8 cellular contexts compared by ENCODE assay signal in the genomic region with DNA sequence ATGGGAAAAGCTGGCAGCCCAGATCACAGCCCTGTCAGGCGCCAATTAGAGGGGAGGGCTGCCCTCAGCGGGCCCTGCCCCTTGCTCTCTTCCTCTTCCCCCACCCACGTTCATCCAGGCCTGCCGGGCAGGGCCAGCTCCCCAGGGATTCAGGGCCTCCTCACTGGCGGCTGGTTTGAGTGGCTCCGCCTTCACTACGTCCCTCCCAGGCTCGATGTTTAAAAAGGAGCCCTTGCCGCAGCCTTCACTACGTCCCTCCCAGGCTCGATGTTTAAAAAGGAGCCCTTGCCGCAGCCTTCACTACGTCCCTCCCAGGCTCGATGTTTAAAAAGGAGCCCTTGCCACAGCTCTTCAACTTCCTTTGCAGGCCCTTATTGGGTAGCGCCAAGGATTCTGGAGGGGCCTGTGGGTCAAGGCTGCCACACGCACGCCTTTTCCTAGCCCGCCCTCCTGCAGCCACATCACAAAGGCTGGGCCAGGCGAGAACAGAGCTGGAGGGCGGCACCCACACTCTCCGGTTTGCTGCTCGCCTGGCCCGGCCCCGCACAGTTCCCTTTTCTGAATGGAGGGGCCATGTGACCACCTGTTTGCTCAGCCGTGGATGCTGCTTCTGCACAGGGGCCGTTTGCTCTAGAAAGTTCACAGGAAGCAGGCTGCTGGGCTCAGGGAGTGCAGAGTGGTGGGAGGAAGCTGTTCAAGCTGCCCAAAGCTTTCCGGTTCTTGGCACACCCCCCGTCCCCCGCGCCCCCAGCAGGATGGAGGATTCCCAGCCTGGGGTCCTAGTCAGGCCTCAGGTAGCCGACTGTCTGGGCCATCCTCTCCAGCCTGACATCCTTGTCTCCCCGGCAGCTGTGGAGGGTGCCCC. TPM values are rescaled to one million over a fixed set of nuclear protein-coding genes. Genes with fewer than 3 reads are reported as not detected.
A peak's percentile ranks its signal among the peaks of the same experiment; 100 is the strongest.
DNase-seq lines count a peak whose midpoint lies in the region; ATAC-seq and TF ChIP-seq lines count a peak whose summit lies in the region.

No MANE protein-coding gene starts in this region.

- no peak for DNase-seq in Caco-2
- DNase-seq in GM20000 (ENCODE audit: low spot score) = peak; percentile 93
- peak; percentile 73 for DNase-seq in HT-29 (ENCODE audit: low spot score)
- peak; percentile 84 for DNase-seq in SIG-M5 (lab: John Stamatoyannopoulos, UW)
- DNase-seq in left ventricle myocardium inferior = peak; percentile 73

- H3K4me1 ChIP-seq in Caco-2 = peaks cover 45% of the 10 kb centered on the region
- peaks cover 41% of the 10 kb centered on the region for H3K4me1 ChIP-seq in left ventricle myocardium inferior
- peaks cover 11% of the 10 kb centered on the region for H3K4me1 ChIP-seq in rectal smooth muscle tissue (ENCODE audit: control insufficient read depth, insufficient read depth, low read length)

- H3K36me3 ChIP-seq in Caco-2 (ENCODE audit: control insufficient read depth, insufficient read depth, low read length) (peaks cover 13% of the 10 kb centered on the region), left ventricle myocardium inferior (peaks cover 14% of the 10 kb centered on the region), rectal smooth muscle tissue (ENCODE audit: control insufficient read depth, insufficient read depth, low read length) (peaks cover 6% of the 10 kb centered on the region)

- no peaks in the 10 kb centered on the region for H3K9me3 ChIP-seq in Caco-2
- peaks cover 4% of the 10 kb centered on the region for H3K9me3 ChIP-seq in left ventricle myocardium inferior (replicated peaks)

- peak overlapping the region; percentile 68 for H3K9ac ChIP-seq in rectal smooth muscle tissue (ENCODE audit: low read length)

- H3K4me3 Mint-ChIP-seq in Caco-2 (ENCODE audit: unreplicated experiment) = peak overlapping the region; percentile 85
- H3K4me3 Mint-ChIP-seq in activated naive CD8-positive, alpha-beta T cell = peak overlapping the region; percentile 85

- no peaks in the 10 kb centered on the region for H3K27me3 Mint-ChIP-seq in Caco-2 (ENCODE audit: insufficient read depth, unreplicated experiment)
- H3K27me3 Mint-ChIP-seq in activated naive CD8-positive, alpha-beta T cell = no peaks in the 10 kb centered on the region

- H3K36me3 Mint-ChIP-seq in Caco-2 (ENCODE audit: insufficient read depth, unreplicated experiment) = peaks cover 80% of the 10 kb centered on the region
- peaks cover 7% of the 10 kb centered on the region for H3K36me3 Mint-ChIP-seq in activated naive CD8-positive, alpha-beta T cell

- peak overlapping the region; percentile 93 for H3K27ac Mint-ChIP-seq in Caco-2 (ENCODE audit: unreplicated experiment)
- H3K27ac Mint-ChIP-seq in activated naive CD8-positive, alpha-beta T cell = peak overlapping the region; percentile 84

- H3K4me3 ChIP-seq in Caco-2 (ENCODE audit: low read depth, low read length) = peak overlapping the region; percentile 60
- H3K4me3 ChIP-seq in left ventricle myocardium inferior = peak overlapping the region; percentile 53
- H3K4me3 ChIP-seq in rectal smooth muscle tissue (ENCODE audit: low read length) = peak overlapping the region; percentile 55

- peaks cover 2% of the 10 kb centered on the region for H3K9me3 Mint-ChIP-seq in Caco-2 (ENCODE audit: unreplicated experiment)
- no peaks in the 10 kb centered on the region for H3K9me3 Mint-ChIP-seq in activated naive CD8-positive, alpha-beta T cell (ENCODE audit: low read depth)

- CTCF ChIA-PET in Caco-2 (lab: Charles Lee) = interaction anchor here (0.6 to 3.1 kb wide), 7 partner anchors 10 to 226 kb away, joined by 3 to 15 read pairs (median 3); no protein-coding TSS in a partner anchor

- intact Hi-C loops in Caco-2 (cut with micrococcal nuclease; ENCODE audit: unreplicated experiment) (loop anchor here (2.0 kb wide), 2 partner anchors 19 to 61 kb away; no protein-coding TSS in a partner anchor), left ventricle myocardium inferior (cut with micrococcal nuclease) (no loop called here)

- POLR2A ChIA-PET in Caco-2 (lab: Charles Lee) = interaction anchor here (0.6 to 2.5 kb wide), 4 partner anchors 16 to 586 kb away, joined by 3 to 26 read pairs (median 6); a partner anchor contains a TSS

- H3K4me1 Mint-ChIP-seq in Caco-2 (ENCODE audit: low read depth, unreplicated experiment) = peaks cover 35% of the 10 kb centered on the region
- peaks cover 27% of the 10 kb centered on the region for H3K4me1 Mint-ChIP-seq in activated naive CD8-positive, alpha-beta T cell (ENCODE audit: low read depth)

- peak overlapping the region; percentile 82 for H3K27ac ChIP-seq in left ventricle myocardium inferior (replicated peaks)
- peak overlapping the region; percentile 95 for H3K27ac ChIP-seq in rectal smooth muscle tissue (ENCODE audit: low read depth, low read length)

- H3K27me3 ChIP-seq in Caco-2 (replicated peaks; ENCODE audit: control insufficient read depth, insufficient read depth, low read length) (no peaks in the 10 kb centered on the region), left ventricle myocardium inferior (ENCODE audit: low read depth) (no peaks in the 10 kb centered on the region), rectal smooth muscle tissue (ENCODE audit: control insufficient read depth, insufficient read depth, low read length) (no peaks in the 10 kb centered on the region)

- no peak for TF ChIP-seq CTCF in Caco-2 (IDR thresholded peaks at IDR 0.05; ENCODE audit: insufficient read depth in 1 of 2, low read depth in 1 of 2, low read length in 1 of 2, severe bottlenecking in 1 of 2, unreplicated experiment in 1 of 2)
- no peak for TF ChIP-seq CTCF in GM20000 (IDR thresholded peaks at IDR 0.05; ENCODE audit: extremely low read depth, missing control alignments)
- no peak for TF ChIP-seq CTCF in left ventricle myocardium inferior (IDR thresholded peaks at IDR 0.05; ENCODE audit: borderline replicate concordance)

- no TSS peak for BruUV-seq in Caco-2 (replicated peaks; lab: Mats Ljungman, UMichigan)

- no peak for ATAC-seq in GM18519 (IDR thresholded peaks at IDR 0.05; ENCODE audit: low FRiP score, unreplicated experiment)

RNA-seq across cellular contexts. Expression of a gene that starts 1.6 kb away (rescaled TPM):
- 64.7 and 77.4 TPM in 2 replicates for total RNA-seq in Caco-2 (2022)
- total RNA-seq in HT-29 (2014; rRNA removed; shearing (Covaris generic)) = 119 and 127 TPM in 2 replicates
- 0.47 TPM for total RNA-seq in left ventricle myocardium inferior

RNA-seq across cellular contexts. Expression of a gene that starts 16.1 kb away (rescaled TPM):
- total RNA-seq in Caco-2 (2022) (129 and 133 TPM in 2 replicates), left ventricle myocardium inferior (16.2 TPM)
- 66.9 and 67.4 TPM in 2 replicates for total RNA-seq in HT-29 (2014; rRNA removed; shearing (Covaris generic))

RNA-seq across cellular contexts. Expression of a gene that starts 27.8 kb away (rescaled TPM):
- total RNA-seq in Caco-2 (2022) (120 and 122 TPM in 2 replicates), left ventricle myocardium inferior (37.0 TPM)
- total RNA-seq in HT-29 (2014; rRNA removed; shearing (Covaris generic)) = 72.0 and 78.5 TPM in 2 replicates

RNA-seq across cellular contexts. Expression of a gene that starts 52.7 kb away (rescaled TPM):
- total RNA-seq in Caco-2 (2022) = 0.49 and 0.95 TPM in 2 replicates
- not detected in 2 replicates for total RNA-seq in HT-29 (2014; rRNA removed; shearing (Covaris generic))
- not detected for total RNA-seq in left ventricle myocardium inferior

Comparison
In these comparisons a context has a peak if more than half of its experiments do, and no peak if none do; other contexts are left out.
1. DNase-seq: peak in GM20000 (single experiment), HT-29 (single experiment), SIG-M5 (single experiment) and left ventricle myocardium inferior (single experiment); none in Caco-2 (0 of 2).
2. RNA of a gene that starts 1.6 kb away (total RNA-seq): 119 to 127 TPM in HT-29 and 64.7 to 77.4 TPM in Caco-2; 0.47 TPM in left ventricle myocardium inferior (single experiment); every median in the first group is over 10 times any median in the second.
3. Peak in every context shown above with its lines, with median percentiles within 50 percentile points of each other: H3K4me3 ChIP-seq.